13 cellular contexts compared by ENCODE assay signal in the genomic region with DNA sequence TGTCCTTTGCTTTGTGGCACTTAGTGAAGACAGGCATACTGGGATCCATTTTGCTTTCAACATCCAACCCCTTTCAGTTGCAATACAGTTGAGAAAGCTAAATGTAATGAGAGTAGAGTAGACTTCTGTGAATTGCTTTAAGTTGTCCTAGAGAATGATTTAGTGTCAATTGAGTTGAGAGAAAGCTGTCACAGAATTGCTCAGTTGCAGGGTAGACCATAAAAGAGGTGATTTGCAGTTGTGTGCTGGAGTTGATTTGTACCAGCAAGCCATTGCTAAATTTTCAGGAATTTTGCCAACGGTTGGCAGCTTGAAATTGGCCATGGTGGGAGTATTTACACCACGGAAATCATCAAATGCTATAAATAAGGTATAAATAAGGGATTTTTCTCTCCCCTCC. TPM values are rescaled to one million over a fixed set of nuclear protein-coding genes. Genes with fewer than 3 reads are reported as not detected.
DNase-seq lines count a peak whose midpoint lies in the region; ATAC-seq and TF ChIP-seq lines count a peak whose summit lies in the region.
"Had no signal": no experiment of that assay in that cellular context is flagged by ENCODE, and none has a peak within 500 bp of the region (broad histone marks: within the 10 kb centered on the region; RNA-seq: fewer than 3 reads in every experiment).

No MANE protein-coding gene starts in this region.

- peaks cover 45% of the 10 kb centered on the region for H3K4me1 ChIP-seq in vagina

- peak overlapping the region in 1 of 2 donors; percentile 9 for H3K4me3 ChIP-seq in vagina
- H3K4me3 ChIP-seq: body of pancreas had no signal

- H3K4me1 Mint-ChIP-seq in activated naive CD4-positive, alpha-beta T cell treated with anti-CD3 and anti-CD28 coated beads, Interleukin-2, amount 50 U/mL, for 24 hours = peaks cover 38% of the 10 kb centered on the region
- peaks cover 31% of the 10 kb centered on the region for H3K4me1 Mint-ChIP-seq in activated naive CD4-positive, alpha-beta T cell treated with anti-CD3 and anti-CD28 coated beads for 36 hours (ENCODE audit: low read depth)
- peaks cover 49% of the 10 kb centered on the region for H3K4me1 Mint-ChIP-seq in activated T-helper 1 cell treated with anti-CD3 and anti-CD28 coated beads, Interleukin-12 subunit alpha, Interleukin-12 subunit beta, Interleukin-2, Interleukin-4 antibody, amounts not matched to agents 30 ng/mL and 10 ng/mL and 1 ng/mL, durations not matched to agents 14 hours and 24 hours and 36 hours (ENCODE audit: low read depth)
- peaks cover 31 to 46% of the 10 kb centered on the region in 2 donors for H3K4me1 Mint-ChIP-seq in immature natural killer cell

- no peak for DNase-seq in activated naive CD4-positive, alpha-beta T cell treated with anti-CD3 and anti-CD28 coated beads for 36 hours
- no peak for DNase-seq in activated T-helper 1 cell treated with anti-CD3 and anti-CD28 coated beads, Interleukin-12 subunit alpha, Interleukin-12 subunit beta, Interleukin-2, Interleukin-4 antibody, amounts not matched to agents 30 ng/mL and 10 ng/mL and 1 ng/mL, durations not matched to agents 14 hours and 24 hours and 36 hours (ENCODE audit: low spot score)
- DNase-seq in immature natural killer cell (no peak), vagina (ENCODE audit: extremely low spot score in 2 of 2) (no peak)
- DNase-seq in activated CD8-positive, alpha-beta memory T cell treated with anti-CD3 and anti-CD28 coated beads, Interleukin-2, amount 50 U/mL, for 4 hours = no peak
- DNase-seq in stimulated activated CD8-positive, alpha-beta memory T cell treated with anti-CD3 and anti-CD28 coated beads, Interleukin-4, amount 100 ng/mL, for 48 hours = no peak
- DNase-seq: body of pancreas, H9, NCI-H1436 had no signal

- peak overlapping the region; percentile 39 for H3K27ac ChIP-seq in vagina

- intact Hi-C loops in activated naive CD4-positive, alpha-beta T cell treated with anti-CD3 and anti-CD28 coated beads for 36 hours (cut with micrococcal nuclease) = loop anchor here (5.0 kb wide), 2 partner anchors 406 to 531 kb away; a partner anchor contains a TSS
- intact Hi-C loops in activated T-helper 1 cell treated with anti-CD3 and anti-CD28 coated beads, Interleukin-12 subunit alpha, Interleukin-12 subunit beta, Interleukin-2, Interleukin-4 antibody, amounts not matched to agents 30 ng/mL and 10 ng/mL and 1 ng/mL, durations not matched to agents 14 hours and 24 hours and 36 hours (cut with micrococcal nuclease) = loop anchor here (5.0 to 10.0 kb wide), 7 partner anchors 301 to 1172 kb away; a partner anchor contains a TSS
- intact Hi-C loops in vagina (cut with DNase I) = loop anchor here (5.0 kb wide), 1 partner anchor 74 kb away; no protein-coding TSS in a partner anchor

- ATAC-seq in GM18505 (IDR thresholded peaks at IDR 0.05; ENCODE audit: unreplicated experiment) = no peak
- ATAC-seq: body of pancreas, SK-N-SH treated with all-trans-retinoic acid at 6 μM for 48 hours, WTC11 had no signal

- H3K36me3 Mint-ChIP-seq in activated naive CD4-positive, alpha-beta T cell treated with anti-CD3 and anti-CD28 coated beads, Interleukin-2, amount 50 U/mL, for 24 hours = no peaks in the 10 kb centered on the region
- peaks cover 1% of the 10 kb centered on the region for H3K36me3 Mint-ChIP-seq in activated naive CD4-positive, alpha-beta T cell treated with anti-CD3 and anti-CD28 coated beads for 36 hours (ENCODE audit: low read depth)
- H3K36me3 Mint-ChIP-seq in activated T-helper 1 cell treated with anti-CD3 and anti-CD28 coated beads, Interleukin-12 subunit alpha, Interleukin-12 subunit beta, Interleukin-2, Interleukin-4 antibody, amounts not matched to agents 30 ng/mL and 10 ng/mL and 1 ng/mL, durations not matched to agents 14 hours and 24 hours and 36 hours (ENCODE audit: low read depth) = peaks cover 5% of the 10 kb centered on the region
- no peaks in the 10 kb centered on the region for H3K36me3 Mint-ChIP-seq in immature natural killer cell

- TF ChIP-seq CTCF in vagina (IDR thresholded peaks at IDR 0.05) = no peak

- H3K9me3 Mint-ChIP-seq in activated naive CD4-positive, alpha-beta T cell treated with anti-CD3 and anti-CD28 coated beads, Interleukin-2, amount 50 U/mL, for 24 hours = no peaks in the 10 kb centered on the region
- no peaks in the 10 kb centered on the region for H3K9me3 Mint-ChIP-seq in activated naive CD4-positive, alpha-beta T cell treated with anti-CD3 and anti-CD28 coated beads for 36 hours
- no peaks in the 10 kb centered on the region for H3K9me3 Mint-ChIP-seq in activated T-helper 1 cell treated with anti-CD3 and anti-CD28 coated beads, Interleukin-12 subunit alpha, Interleukin-12 subunit beta, Interleukin-2, Interleukin-4 antibody, amounts not matched to agents 30 ng/mL and 10 ng/mL and 1 ng/mL, durations not matched to agents 14 hours and 24 hours and 36 hours
- H3K9me3 Mint-ChIP-seq in immature natural killer cell = no peaks in the 10 kb centered on the region
- H3K9me3 Mint-ChIP-seq: H9, WTC11 had no signal

- peak overlapping the region; percentile 13 for H3K27ac Mint-ChIP-seq in activated naive CD4-positive, alpha-beta T cell treated with anti-CD3 and anti-CD28 coated beads, Interleukin-2, amount 50 U/mL, for 24 hours
- H3K27ac Mint-ChIP-seq in activated naive CD4-positive, alpha-beta T cell treated with anti-CD3 and anti-CD28 coated beads for 36 hours = no peak overlapping the region
- no peak overlapping the region for H3K27ac Mint-ChIP-seq in activated T-helper 1 cell treated with anti-CD3 and anti-CD28 coated beads, Interleukin-12 subunit alpha, Interleukin-12 subunit beta, Interleukin-2, Interleukin-4 antibody, amounts not matched to agents 30 ng/mL and 10 ng/mL and 1 ng/mL, durations not matched to agents 14 hours and 24 hours and 36 hours
- no peak overlapping the region for H3K27ac Mint-ChIP-seq in immature natural killer cell

- CTCF ChIA-PET in activated naive CD4-positive, alpha-beta T cell treated with anti-CD3 and anti-CD28 coated beads for 36 hours (lab: Charles Lee) = no interaction called here

- H3K27me3 ChIP-seq in vagina = no peaks in the 10 kb centered on the region
- H3K27me3 ChIP-seq: body of pancreas had no signal

- H3K4me3 Mint-ChIP-seq in activated naive CD4-positive, alpha-beta T cell treated with anti-CD3 and anti-CD28 coated beads, Interleukin-2, amount 50 U/mL, for 24 hours = peak overlapping the region; percentile 16
- no peak overlapping the region for H3K4me3 Mint-ChIP-seq in activated naive CD4-positive, alpha-beta T cell treated with anti-CD3 and anti-CD28 coated beads for 36 hours
- H3K4me3 Mint-ChIP-seq in activated T-helper 1 cell treated with anti-CD3 and anti-CD28 coated beads, Interleukin-12 subunit alpha, Interleukin-12 subunit beta, Interleukin-2, Interleukin-4 antibody, amounts not matched to agents 30 ng/mL and 10 ng/mL and 1 ng/mL, durations not matched to agents 14 hours and 24 hours and 36 hours = peak overlapping the region; percentile 16
- H3K4me3 Mint-ChIP-seq in immature natural killer cell = peak overlapping the region in 3 of 5 donors; percentile 3 to 85 (median 39)

- H3K9me3 ChIP-seq in vagina = no peaks in the 10 kb centered on the region
- H3K9me3 ChIP-seq: body of pancreas had no signal

- no peaks in the 10 kb centered on the region for H3K27me3 Mint-ChIP-seq in activated naive CD4-positive, alpha-beta T cell treated with anti-CD3 and anti-CD28 coated beads, Interleukin-2, amount 50 U/mL, for 24 hours
- no peaks in the 10 kb centered on the region for H3K27me3 Mint-ChIP-seq in activated naive CD4-positive, alpha-beta T cell treated with anti-CD3 and anti-CD28 coated beads for 36 hours (ENCODE audit: low read depth)
- H3K27me3 Mint-ChIP-seq in activated T-helper 1 cell treated with anti-CD3 and anti-CD28 coated beads, Interleukin-12 subunit alpha, Interleukin-12 subunit beta, Interleukin-2, Interleukin-4 antibody, amounts not matched to agents 30 ng/mL and 10 ng/mL and 1 ng/mL, durations not matched to agents 14 hours and 24 hours and 36 hours (ENCODE audit: insufficient read depth) = peaks cover 2% of the 10 kb centered on the region
- H3K27me3 Mint-ChIP-seq in immature natural killer cell (ENCODE audit: low read depth in 3 of 3) = peaks cover 6 to 14% (median 9%) of the 10 kb centered on the region in 3 donors

- H3K36me3 ChIP-seq in vagina = no peaks in the 10 kb centered on the region

- TF ChIP-seq POLR2A in vagina (IDR thresholded peaks at IDR 0.05) (no peak), GM18505 (IDR thresholded peaks at IDR 0.05; ENCODE audit: borderline replicate concordance, extremely low read depth, insufficient read depth, insufficient read length) (no peak)

RNA-seq across cellular contexts. Expression of a gene that starts 2.2 kb away (rescaled TPM):
- 10 to 100 TPM in 1 of 2 experiments, 1 to 10 TPM in 1; 9.4 to 11.0 TPM for total RNA-seq in activated naive CD4-positive, alpha-beta T cell treated with anti-CD3 and anti-CD28 coated beads for 36 hours
- 20.2 and 20.4 TPM in 2 replicates for total RNA-seq in activated T-helper 1 cell treated with anti-CD3 and anti-CD28 coated beads, Interleukin-12 subunit alpha, Interleukin-12 subunit beta, Interleukin-2, Interleukin-4 antibody, amounts not matched to agents 30 ng/mL and 10 ng/mL and 1 ng/mL, durations not matched to agents 14 hours and 24 hours and 36 hours
- 10 to 100 TPM in 2 of 3 donors, 1 to 10 TPM in 1; 5.5 to 18.6 (median 10.0) TPM for polyA plus RNA-seq in immature natural killer cell
- total RNA-seq in vagina = 34.1 TPM
